Comparison of ENCODE assay signal across 1 cellular context in the genomic region with DNA sequence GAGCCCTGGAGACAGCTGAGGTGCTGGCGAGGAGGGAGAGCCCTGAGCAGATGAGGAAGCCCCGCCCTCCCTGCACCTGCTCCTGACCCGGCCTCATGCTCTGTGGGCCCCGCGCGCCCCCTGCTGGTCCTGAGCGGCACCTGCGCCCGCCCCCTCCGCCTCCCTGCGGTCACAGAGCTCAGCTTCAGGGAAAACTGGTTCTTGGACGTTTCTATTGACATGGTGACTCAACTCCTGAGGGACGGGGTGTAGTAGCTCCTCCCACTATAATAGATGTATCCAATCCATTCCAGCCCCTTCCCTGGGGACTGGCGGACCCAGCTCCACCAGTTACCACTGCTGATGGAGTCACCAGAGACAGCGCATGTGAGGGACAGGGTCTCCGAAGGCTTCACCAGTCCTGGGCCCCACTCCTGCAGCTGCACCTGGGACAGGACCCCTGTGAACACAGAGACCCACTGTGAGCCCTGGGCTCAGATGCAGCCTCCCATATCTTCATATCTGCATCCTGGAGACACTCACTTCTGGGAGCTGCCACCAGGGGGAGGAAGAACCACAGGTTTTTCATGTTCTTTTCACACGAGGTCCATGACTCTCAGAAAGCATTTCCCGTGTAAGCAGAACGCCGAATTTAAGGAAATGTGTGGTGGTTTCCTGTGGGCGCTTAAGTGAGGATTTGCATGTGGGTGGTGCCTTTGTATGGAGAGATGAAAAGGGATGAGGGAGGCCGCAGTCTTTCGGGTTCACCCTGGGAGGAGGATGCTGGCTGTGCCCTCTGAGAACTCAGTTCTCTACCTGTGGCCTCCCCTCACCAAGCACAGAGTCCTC.
TF ChIP-seq lines count a peak whose summit lies in the region.

No MANE protein-coding gene starts in this region.

TF ChIP-seq in GM12878, 131 proteins besides CTCF, POLR2A, EP300 and RAD21 (continued from another document):
- TF ChIP-seq NR2C1 (IDR thresholded peaks at IDR 0.05) (no peak), HCFC1 (IDR thresholded peaks at IDR 0.05; ENCODE audit: low read length) (no peak), GATAD2B (conservative IDR thresholded peaks at IDR 0.05; ENCODE audit: low read depth) (0 out of 2 replicates have a peak, but pooled peaks have one; percentile 32), SMC3 (IDR thresholded peaks at IDR 0.05; ENCODE audit: borderline replicate concordance, low read length) (peak; percentile 50; the same call in 1 of the 2 replicates), IKZF1 (conservative IDR thresholded peaks at IDR 0.05) (peak; percentile 61), PAX8 (IDR thresholded peaks at IDR 0.05) (no peak), RUNX3 (IDR thresholded peaks at IDR 0.05; ENCODE audit: low read length) (peak; percentile 59), SMARCA5 (IDR thresholded peaks at IDR 0.05) (0 out of 2 replicates have a peak, but pooled peaks have one; percentile 21), BHLHE40 (IDR thresholded peaks at IDR 0.05; ENCODE audit: borderline replicate concordance in 1 of 2, low read depth in 2 of 2, low read length in 1 of 2) (peak in 1 of 2 experiments; percentile 57; a peak in 2 of 4 replicates), FOS (IDR thresholded peaks at IDR 0.05; ENCODE audit: borderline replicate concordance, extremely low read depth, insufficient read length) (no peak), NBN (IDR thresholded peaks at IDR 0.05) (0 out of 2 replicates have a peak, but pooled peaks have one; percentile 65), BCL11A (IDR thresholded peaks at IDR 0.05; ENCODE audit: low read depth, low read length) (no peak), YY1 (IDR thresholded peaks at IDR 0.05; ENCODE audit: low read depth, low read length) (0 out of 2 replicates have a peak, but pooled peaks have one; percentile 22), TCF3 (IDR thresholded peaks at IDR 0.05; ENCODE audit: borderline replicate concordance, insufficient read depth, low read depth, low read length) (peak; percentile 87), EGR1 (IDR thresholded peaks at IDR 0.05; ENCODE audit: borderline replicate concordance in 1 of 2, low read depth in 2 of 2, low read length in 2 of 2) (peak in 1 of 2 experiments; percentile 83; a peak in 2 of 3 replicates), MEF2B (IDR thresholded peaks at IDR 0.05; ENCODE audit: partially characterized antibody, poor library complexity, severe bottlenecking) (peak; percentile 59), CBFB (IDR thresholded peaks at IDR 0.05; ENCODE audit: low read depth) (peak; percentile 69)
- TF ChIP-seq, protein P1, sequence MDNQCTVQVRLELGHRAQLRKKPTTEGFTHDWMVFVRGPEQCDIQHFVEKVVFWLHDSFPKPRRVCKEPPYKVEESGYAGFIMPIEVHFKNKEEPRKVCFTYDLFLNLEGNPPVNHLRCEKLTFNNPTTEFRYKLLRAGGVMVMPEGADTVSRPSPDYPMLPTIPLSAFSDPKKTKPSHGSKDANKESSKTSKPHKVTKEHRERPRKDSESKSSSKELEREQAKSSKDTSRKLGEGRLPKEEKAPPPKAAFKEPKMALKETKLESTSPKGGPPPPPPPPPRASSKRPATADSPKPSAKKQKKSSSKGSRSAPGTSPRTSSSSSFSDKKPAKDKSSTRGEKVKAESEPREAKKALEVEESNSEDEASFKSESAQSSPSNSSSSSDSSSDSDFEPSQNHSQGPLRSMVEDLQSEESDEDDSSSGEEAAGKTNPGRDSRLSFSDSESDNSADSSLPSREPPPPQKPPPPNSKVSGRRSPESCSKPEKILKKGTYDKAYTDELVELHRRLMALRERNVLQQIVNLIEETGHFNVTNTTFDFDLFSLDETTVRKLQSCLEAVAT (IDR thresholded peaks at IDR 0.05) = 0 out of 2 replicates have a peak, but pooled peaks have one; percentile 32
- TF ChIP-seq, protein P2, sequence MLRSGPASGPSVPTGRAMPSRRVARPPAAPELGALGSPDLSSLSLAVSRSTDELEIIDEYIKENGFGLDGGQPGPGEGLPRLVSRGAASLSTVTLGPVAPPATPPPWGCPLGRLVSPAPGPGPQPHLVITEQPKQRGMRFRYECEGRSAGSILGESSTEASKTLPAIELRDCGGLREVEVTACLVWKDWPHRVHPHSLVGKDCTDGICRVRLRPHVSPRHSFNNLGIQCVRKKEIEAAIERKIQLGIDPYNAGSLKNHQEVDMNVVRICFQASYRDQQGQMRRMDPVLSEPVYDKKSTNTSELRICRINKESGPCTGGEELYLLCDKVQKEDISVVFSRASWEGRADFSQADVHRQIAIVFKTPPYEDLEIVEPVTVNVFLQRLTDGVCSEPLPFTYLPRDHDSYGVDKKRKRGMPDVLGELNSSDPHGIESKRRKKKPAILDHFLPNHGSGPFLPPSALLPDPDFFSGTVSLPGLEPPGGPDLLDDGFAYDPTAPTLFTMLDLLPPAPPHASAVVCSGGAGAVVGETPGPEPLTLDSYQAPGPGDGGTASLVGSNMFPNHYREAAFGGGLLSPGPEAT (IDR thresholded peaks at IDR 0.05; ENCODE audit: low read depth) = peak; percentile 40; the same call in 1 of the 2 replicates
